23 cellular contexts compared by ENCODE assay signal in the genomic region with DNA sequence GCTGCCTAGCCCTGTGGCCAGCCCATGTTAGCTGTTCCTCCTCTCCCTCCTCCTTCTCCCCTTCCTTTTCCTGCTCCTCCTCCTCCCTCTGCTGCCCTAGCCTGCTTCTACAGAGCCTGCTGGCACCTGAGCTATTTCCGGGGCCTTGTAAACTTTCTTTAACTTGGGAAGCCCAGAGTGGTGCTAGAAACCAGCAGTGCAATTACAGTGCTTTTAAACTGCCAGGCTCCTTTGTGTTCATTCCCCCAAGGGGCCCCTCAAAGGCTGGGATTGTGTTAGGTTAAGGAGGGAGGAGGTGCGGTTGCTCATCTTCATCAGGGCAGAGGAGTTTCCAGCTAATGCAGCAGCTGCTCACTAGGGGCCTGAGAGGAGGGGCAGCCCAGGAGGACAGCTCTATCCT.
A peak's percentile ranks its signal among the peaks of the same experiment; 100 is the strongest.
DNase-seq lines count a peak whose midpoint lies in the region; ATAC-seq and TF ChIP-seq lines count a peak whose summit lies in the region.
"Had no signal": no experiment of that assay in that cellular context is flagged by ENCODE, and none has a peak within 500 bp of the region (broad histone marks: within the 10 kb centered on the region; RNA-seq: fewer than 3 reads in every experiment).

No MANE protein-coding gene starts in this region.

- H3K27me3 ChIP-seq in neuron (ENCODE audit: insufficient read depth, low read length), result peaks cover 5% of the 10 kb centered on the region
- no peaks in the 10 kb centered on the region for H3K27me3 ChIP-seq in BE2C
- H3K27me3 ChIP-seq: body of pancreas had no signal

- no peaks in the 10 kb centered on the region for H3K4me1 ChIP-seq in neuron (ENCODE audit: insufficient read depth, low read length)
- H3K4me1 ChIP-seq in BE2C, result no peaks in the 10 kb centered on the region
- H3K4me1 ChIP-seq: body of pancreas had no signal

- TF ChIP-seq CTCF in C4-2B (conservative IDR thresholded peaks at IDR 0.05) (no peak), WTC11 (IDR thresholded peaks at IDR 0.05) (no peak), BE2C (IDR thresholded peaks at IDR 0.05; ENCODE audit: low read depth, low read length) (no peak)

- no peaks in the 10 kb centered on the region for H3K9me3 Mint-ChIP-seq in WTC11
- H3K9me3 Mint-ChIP-seq in activated T-helper 1 cell treated with anti-CD3 and anti-CD28 coated beads, Interleukin-12 subunit alpha, Interleukin-12 subunit beta, Interleukin-2, Interleukin-4 antibody, amounts not matched to agents 30 ng/mL and 10 ng/mL and 1 ng/mL, durations not matched to agents 14 hours and 24 hours and 36 hours, result no peaks in the 10 kb centered on the region

- CTCF ChIA-PET in WTC11 (lab: Charles Lee), result interaction anchor here (0.7 to 2.7 kb wide), 6 partner anchors 33 to 228 kb away, joined by 3 to 10 read pairs (median 4); no protein-coding TSS in a partner anchor

- DNase-seq in LoVo (ENCODE audit: low spot score), result peak; percentile 4
- no peak for DNase-seq in WTC11 (ENCODE audit: low spot score)
- DNase-seq in NOMO-1 (lab: John Stamatoyannopoulos, UW; ENCODE audit: unreplicated experiment in 2 of 2), result no peak
- no peak for DNase-seq in BE2C
- DNase-seq in activated T-helper 1 cell treated with anti-CD3 and anti-CD28 coated beads, Interleukin-12 subunit alpha, Interleukin-12 subunit beta, Interleukin-2, Interleukin-4 antibody, amounts not matched to agents 30 ng/mL and 10 ng/mL and 1 ng/mL, durations not matched to agents 14 hours and 24 hours and 36 hours (ENCODE audit: low spot score), result no peak
- DNase-seq in stimulated activated CD4-positive, alpha-beta T cell treated with anti-CD3 and anti-CD28 coated beads, Interleukin-12 subunit alpha, Interleukin-12 subunit beta, amount 100 ng/mL, for 4 hours, result no peak
- DNase-seq: activated effector memory CD4-positive, alpha-beta T cell treated with anti-CD3 and anti-CD28 coated beads, Interleukin-2, amount 50 U/mL, for 16 hours; body of pancreas; CD4-positive, CD25-positive, alpha-beta regulatory T cell; DMS 273 treated with DMSO at 0.1 percent for 48 hours; foreskin melanocyte; GDM1; HCEC 1CT; hippocampal formation; NCI-H2029; NCI-H510A; right cardiac atrium; SK-N-SH; T-helper 2 cell; WERI-Rb-1 had no signal

- H3K27ac Mint-ChIP-seq in WTC11, result no peak overlapping the region
- no peak overlapping the region for H3K27ac Mint-ChIP-seq in activated T-helper 1 cell treated with anti-CD3 and anti-CD28 coated beads, Interleukin-12 subunit alpha, Interleukin-12 subunit beta, Interleukin-2, Interleukin-4 antibody, amounts not matched to agents 30 ng/mL and 10 ng/mL and 1 ng/mL, durations not matched to agents 14 hours and 24 hours and 36 hours
- H3K27ac Mint-ChIP-seq: IgD-negative memory B cell had no signal

- POLR2A ChIA-PET in WTC11 (lab: Charles Lee), result no interaction called here

- H3K9me3 ChIP-seq in neuron (ENCODE audit: low read length) (no peaks in the 10 kb centered on the region), BE2C (no peaks in the 10 kb centered on the region)
- H3K9me3 ChIP-seq: body of pancreas, SK-N-SH had no signal

- ATAC-seq in WTC11, result peak; percentile 71
- ATAC-seq: body of pancreas, right cardiac atrium had no signal

- peak overlapping the region; percentile 69 for H3K27ac ChIP-seq in C4-2B
- H3K27ac ChIP-seq: body of pancreas, WERI-Rb-1 had no signal

- H3K36me3 ChIP-seq in neuron (ENCODE audit: insufficient read depth, low read length) (no peaks in the 10 kb centered on the region), BE2C (no peaks in the 10 kb centered on the region)
- H3K36me3 ChIP-seq: WERI-Rb-1 had no signal

- intact Hi-C loops in activated T-helper 1 cell treated with anti-CD3 and anti-CD28 coated beads, Interleukin-12 subunit alpha, Interleukin-12 subunit beta, Interleukin-2, Interleukin-4 antibody, amounts not matched to agents 30 ng/mL and 10 ng/mL and 1 ng/mL, durations not matched to agents 14 hours and 24 hours and 36 hours (cut with micrococcal nuclease), result no loop called here

- H3K36me3 Mint-ChIP-seq in WTC11, result no peaks in the 10 kb centered on the region
- no peaks in the 10 kb centered on the region for H3K36me3 Mint-ChIP-seq in activated T-helper 1 cell treated with anti-CD3 and anti-CD28 coated beads, Interleukin-12 subunit alpha, Interleukin-12 subunit beta, Interleukin-2, Interleukin-4 antibody, amounts not matched to agents 30 ng/mL and 10 ng/mL and 1 ng/mL, durations not matched to agents 14 hours and 24 hours and 36 hours (ENCODE audit: low read depth)
- H3K36me3 Mint-ChIP-seq: CD4-positive, CD25-positive, alpha-beta regulatory T cell; IgD-negative memory B cell had no signal

- H3K4me3 ChIP-seq in neuron (ENCODE audit: low read length), result no peak overlapping the region
- no peak overlapping the region for H3K4me3 ChIP-seq in BE2C (ENCODE audit: low read depth, low read length)
- H3K4me3 ChIP-seq: body of pancreas had no signal

- H3K4me3 Mint-ChIP-seq in WTC11, result no peak overlapping the region
- H3K4me3 Mint-ChIP-seq in activated T-helper 1 cell treated with anti-CD3 and anti-CD28 coated beads, Interleukin-12 subunit alpha, Interleukin-12 subunit beta, Interleukin-2, Interleukin-4 antibody, amounts not matched to agents 30 ng/mL and 10 ng/mL and 1 ng/mL, durations not matched to agents 14 hours and 24 hours and 36 hours, result no peak overlapping the region
- H3K4me3 Mint-ChIP-seq: IgD-negative memory B cell had no signal

- no peaks in the 10 kb centered on the region for H3K27me3 Mint-ChIP-seq in WTC11 (ENCODE audit: low read depth)
- H3K27me3 Mint-ChIP-seq in activated T-helper 1 cell treated with anti-CD3 and anti-CD28 coated beads, Interleukin-12 subunit alpha, Interleukin-12 subunit beta, Interleukin-2, Interleukin-4 antibody, amounts not matched to agents 30 ng/mL and 10 ng/mL and 1 ng/mL, durations not matched to agents 14 hours and 24 hours and 36 hours (ENCODE audit: insufficient read depth), result peaks cover 8% of the 10 kb centered on the region

- H3K4me1 Mint-ChIP-seq in WTC11, result peaks cover 5% of the 10 kb centered on the region; the same call in 1 of the 2 replicates
- H3K4me1 Mint-ChIP-seq in activated T-helper 1 cell treated with anti-CD3 and anti-CD28 coated beads, Interleukin-12 subunit alpha, Interleukin-12 subunit beta, Interleukin-2, Interleukin-4 antibody, amounts not matched to agents 30 ng/mL and 10 ng/mL and 1 ng/mL, durations not matched to agents 14 hours and 24 hours and 36 hours (ENCODE audit: low read depth), result no peaks in the 10 kb centered on the region

- peak overlapping the region; percentile 7 for H2AFZ ChIP-seq in neuron (ENCODE audit: low read depth, low read length)

TF ChIP-seq in WTC11, 78 proteins besides CTCF, POLR2A, EP300 and RAD21:
- peak; percentile 91; the same call in 1 of the 2 replicates for TF ChIP-seq ZNF263 (CRISPR knock-in tag; IDR thresholded peaks at IDR 0.05; ENCODE audit: low read depth)
- TF ChIP-seq MYBL2 (CRISPR knock-in tag; IDR thresholded peaks at IDR 0.05), result no peak
